Comparison of ENCODE assay signal across 21 cellular contexts in the genomic region with DNA sequence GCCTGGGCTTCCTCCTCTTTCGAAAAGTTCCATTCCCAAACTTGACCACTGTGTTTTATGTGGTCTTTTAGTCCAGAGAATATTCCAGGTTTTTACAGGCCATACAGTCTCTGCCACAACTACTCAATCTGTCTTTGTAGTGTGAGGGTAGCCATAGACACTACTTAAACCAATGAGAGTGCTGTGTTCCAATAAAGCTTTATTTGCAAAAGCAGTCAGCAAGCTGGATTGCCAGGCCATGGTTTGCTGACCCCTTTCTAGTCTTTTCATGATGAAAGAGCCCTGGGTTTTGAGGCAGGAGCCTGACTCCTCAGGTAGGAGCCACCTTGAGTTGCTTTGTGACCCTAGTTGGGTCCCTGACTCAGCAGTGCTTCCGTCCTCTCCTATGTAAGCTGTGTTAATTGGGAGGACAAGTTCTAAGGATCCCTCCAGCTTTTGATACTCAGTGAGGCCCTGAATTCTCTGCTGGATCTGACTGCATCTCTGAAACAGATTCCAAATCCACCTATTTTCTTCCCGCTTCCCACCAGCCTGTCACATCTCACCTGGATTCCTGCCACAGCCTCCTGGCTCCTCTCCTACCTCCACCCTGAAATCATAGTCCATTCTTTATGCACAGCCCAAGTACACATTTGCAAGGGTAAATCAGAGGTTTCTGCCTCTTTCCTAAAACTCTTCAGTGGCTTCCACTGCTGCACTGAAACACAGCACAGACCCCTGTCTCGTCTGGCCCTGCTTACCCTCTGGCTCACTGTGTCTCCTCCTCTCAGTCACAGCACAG. TPM values are rescaled to one million over a fixed set of nuclear protein-coding genes. Genes with fewer than 3 reads are reported as not detected.
A peak's percentile ranks its signal among the peaks of the same experiment; 100 is the strongest.
DNase-seq lines count a peak whose midpoint lies in the region; ATAC-seq, FAIRE-seq and TF ChIP-seq lines count a peak whose summit lies in the region.
"Had no signal": no experiment of that assay in that cellular context is flagged by ENCODE, and none has a peak within 500 bp of the region (broad histone marks: within the 10 kb centered on the region; RNA-seq: fewer than 3 reads in every experiment).

No MANE protein-coding gene starts in this region.

- H3K4me3 Mint-ChIP-seq in T-helper 2 cell treated with Interferon-gamma antibody and Interleukin-4, amounts not matched to agents 5 μg/mL and 100 μg/mL, for 36 hours: peak overlapping the region; percentile 72
- H3K4me3 Mint-ChIP-seq in H9: no peak overlapping the region
- peak overlapping the region in 4 of 10 donors; percentile 42 to 84 (median 74) for H3K4me3 Mint-ChIP-seq in naive thymus-derived CD8-positive, alpha-beta T cell

- H2AK5ac ChIP-seq in H9 (ENCODE audit: insufficient read length, low read length): no peak overlapping the region

- H2BK20ac ChIP-seq in H9 (ENCODE audit: low read depth, low read length, poor library complexity, severe bottlenecking): no peak overlapping the region

- H4K20me1 ChIP-seq in H9 (ENCODE audit: control insufficient read depth, insufficient read depth, insufficient read length) (no peaks in the 10 kb centered on the region), GM12878 (ENCODE audit: control insufficient read depth, insufficient read depth) (no peaks in the 10 kb centered on the region)

- H3K23ac ChIP-seq in H9 (ENCODE audit: insufficient read length, low read depth, low read length): no peak overlapping the region

- H2BK12ac ChIP-seq in H9 (ENCODE audit: insufficient read length, low read depth, low read length): no peak overlapping the region

- H3K79me2 ChIP-seq in H9 (ENCODE audit: insufficient read depth, low read length): no peaks in the 10 kb centered on the region
- peaks cover 48% of the 10 kb centered on the region for H3K79me2 ChIP-seq in GM12878 (ENCODE audit: control insufficient read depth, insufficient read depth, low read length)

- no peaks in the 10 kb centered on the region for H3K27me3 ChIP-seq in H9 (ENCODE audit: insufficient read depth, low read length)
- no peaks in the 10 kb centered on the region for H3K27me3 ChIP-seq in GM12878 (replicated peaks in 1 of 2; ENCODE audit: control insufficient read depth in 2 of 2, insufficient read depth in 2 of 2, low read length in 1 of 2)
- H3K27me3 ChIP-seq: BLaER1 treated with 17β-estradiol and CSF1 and Interleukin-3, amounts not matched to agents 10 nM and 100 nM had no signal

- no peak overlapping the region for H2BK15ac ChIP-seq in H9 (ENCODE audit: low read depth, low read length)

- TF ChIP-seq EP300 in GM12878 (IDR thresholded peaks at IDR 0.05; ENCODE audit: borderline replicate concordance in 1 of 2, control insufficient read depth in 1 of 2, low read depth in 2 of 2, low read length in 2 of 2): no peak

- no peak overlapping the region for H3T11ph ChIP-seq in H9 (ENCODE audit: low read length)

- H3K14ac ChIP-seq in H9 (ENCODE audit: insufficient read depth, low read length): no peak overlapping the region

- no CpG with 5 or more reads among the region's 4 CpGs for WGBS in H9 (ENCODE audit: extremely low coverage, insufficient read length, low lambda C conversion rate)
- 88% methylated on average over 4 of the region's 4 CpGs for WGBS in GM12878 (ENCODE audit: insufficient coverage, insufficient replicate concordance, low lambda C conversion rate, missing lambda C conversion rate)

- H3K36me3 Mint-ChIP-seq in T-helper 2 cell treated with Interferon-gamma antibody and Interleukin-4, amounts not matched to agents 5 μg/mL and 100 μg/mL, for 36 hours (ENCODE audit: low read depth): peaks cover 37% of the 10 kb centered on the region
- peaks cover 0 to 4% (median 2%) of the 10 kb centered on the region in 3 experiments; a peak in 2 of 7 replicates for H3K36me3 Mint-ChIP-seq in H9 (ENCODE audit: insufficient read depth in 1 of 3, low read depth in 3 of 3)
- H3K36me3 Mint-ChIP-seq in naive thymus-derived CD8-positive, alpha-beta T cell: peaks cover 5 to 13% (median 6%) of the 10 kb centered on the region in 3 donors

- H3K4me2 ChIP-seq in H9 (ENCODE audit: insufficient read depth, insufficient read length, low read length) (no peak overlapping the region), GM12878 (ENCODE audit: control insufficient read depth, insufficient read depth) (peak overlapping the region; percentile 81)

- no peaks in the 10 kb centered on the region for H3K27me3 Mint-ChIP-seq in T-helper 2 cell treated with Interferon-gamma antibody and Interleukin-4, amounts not matched to agents 5 μg/mL and 100 μg/mL, for 36 hours (ENCODE audit: low read depth)
- no peaks in the 10 kb centered on the region for H3K27me3 Mint-ChIP-seq in H9 (ENCODE audit: low read depth)
- H3K27me3 Mint-ChIP-seq in naive thymus-derived CD8-positive, alpha-beta T cell: no peaks in the 10 kb centered on the region
- H3K27me3 Mint-ChIP-seq: activated naive CD4-positive, alpha-beta T cell treated with anti-CD3 and anti-CD28 coated beads, Interleukin-2, amount 10 ng/mL, durations not matched to agents 7 days and 5 days; memory B cell had no signal

- no peak for TF ChIP-seq RAD21 in GM12878 (IDR thresholded peaks at IDR 0.05; ENCODE audit: insufficient read depth, low read depth, low read length)

- no peaks in the 10 kb centered on the region for H3K23me2 ChIP-seq in H9 (ENCODE audit: insufficient read length, low read depth, low read length, poor library complexity, severe bottlenecking)

- H3K9me3 ChIP-seq in H9 (ENCODE audit: control insufficient read depth, low read depth, low read length) (no peaks in the 10 kb centered on the region), GM12878 (replicated peaks; ENCODE audit: control insufficient read depth, insufficient read depth, low read length) (no peaks in the 10 kb centered on the region; the same call in 2 of the 3 replicates)
- H3K9me3 ChIP-seq: HAP-1, psoas muscle had no signal

- TF ChIP-seq CTCF in H9 (conservative IDR thresholded peaks at IDR 0.05) (no peak), GM12878 (IDR thresholded peaks at IDR 0.05 in 2 of 3, conservative IDR thresholded peaks at IDR 0.05 in 1 of 3; ENCODE audit: control insufficient read depth in 2 of 3, extremely low read depth in 1 of 3, insufficient read depth in 1 of 3, low read depth in 3 of 3, low read length in 3 of 3) (no peak)

- H3K4ac ChIP-seq in H9 (ENCODE audit: low read depth, low read length): no peak overlapping the region

- H3K36me3 ChIP-seq in GM12878 (ENCODE audit: control insufficient read depth in 2 of 2, insufficient read depth in 2 of 2, low read length in 1 of 2): peaks cover 1 to 15% of the 10 kb centered on the region in 2 experiments; a peak in 2 of 4 replicates
- H3K36me3 ChIP-seq: HAP-1 had no signal

- no peak overlapping the region for H3K4me3 ChIP-seq in GM12878
- H3K4me3 ChIP-seq: BLaER1 treated with 17β-estradiol and CSF1 and Interleukin-3, amounts not matched to agents 10 nM and 100 nM; HAP-1; psoas muscle had no signal

- intact Hi-C loops in GM12878 (cut with micrococcal nuclease; ENCODE audit: unreplicated experiment): no loop called here

- H2BK5ac ChIP-seq in H9 (ENCODE audit: insufficient read length, low read length): no peak overlapping the region

- no peaks in the 10 kb centered on the region for H3K9me3 Mint-ChIP-seq in T-helper 2 cell treated with Interferon-gamma antibody and Interleukin-4, amounts not matched to agents 5 μg/mL and 100 μg/mL, for 36 hours
- no peaks in the 10 kb centered on the region for H3K9me3 Mint-ChIP-seq in H9
- H3K9me3 Mint-ChIP-seq in naive thymus-derived CD8-positive, alpha-beta T cell: peaks cover 0 to 6% (median 0%) of the 10 kb centered on the region in 9 donors
- H3K9me3 Mint-ChIP-seq: activated naive CD4-positive, alpha-beta T cell treated with anti-CD3 and anti-CD28 coated beads, Interleukin-2, amount 10 ng/mL, durations not matched to agents 7 days and 5 days had no signal

- H3K18ac ChIP-seq in H9 (ENCODE audit: insufficient read length, low read depth, low read length): no peak overlapping the region

- BruUV-seq in GM12878 (replicated peaks; lab: Mats Ljungman, UMichigan): no TSS peak

- DNase-seq in T-helper 2 cell treated with Interferon-gamma antibody and Interleukin-4, amounts not matched to agents 5 μg/mL and 100 μg/mL, for 36 hours (ENCODE audit: low spot score): no peak
- no peak for DNase-seq in T-helper 2 cell
- no peak for DNase-seq in H9
- DNase-seq in GM12878 (ENCODE audit: low read depth, low spot score): no peak
- DNase-seq in naive thymus-derived CD8-positive, alpha-beta T cell: no peak
- DNase-seq in DMS153 treated with DMSO at 0.1 percent for 48 hours (lab: John Stamatoyannopoulos, UW; ENCODE audit: unreplicated experiment): no peak
- DNase-seq in NCI-H1436 (lab: John Stamatoyannopoulos, UW): no peak
- DNase-seq: activated CD8-positive, alpha-beta memory T cell treated with anti-CD3 and anti-CD28 coated beads, Interleukin-2, amount 50 U/mL, for 4 hours; activated naive CD4-positive, alpha-beta T cell treated with anti-CD3 and anti-CD28 coated beads, Interleukin-2, amount 10 ng/mL, durations not matched to agents 7 days and 5 days; DMS153; foreskin melanocyte; GF-D8; kidney; psoas muscle; small intestine; stimulated activated CD4-positive, alpha-beta T cell treated with anti-CD3 and anti-CD28 coated beads, Interleukin-2, amount 100 ng/mL, for 48 hours had no signal

- no peak overlapping the region for H2BK120ac ChIP-seq in H9 (ENCODE audit: low read depth, low read length, poor library complexity, severe bottlenecking)

- no peak overlapping the region for H3K27ac ChIP-seq in H9 (ENCODE audit: insufficient read length, low read depth, low read length)
- peak overlapping the region; percentile 86; the same call in 1 of the 2 replicates for H3K27ac ChIP-seq in GM12878 (ENCODE audit: control insufficient read depth, insufficient read depth)
- H3K27ac ChIP-seq: BLaER1 treated with 17β-estradiol and CSF1 and Interleukin-3, amounts not matched to agents 10 nM and 100 nM; psoas muscle had no signal

- in situ Hi-C loops in GM12878 (cut with MboI): no loop called here

- no peak overlapping the region for H2AFZ ChIP-seq in H9 (ENCODE audit: low read length)
- H2AFZ ChIP-seq in GM12878 (ENCODE audit: control insufficient read depth, low read depth, low read length): no peak overlapping the region

- RAD21 ChIA-PET in GM12878 (lab: Charles Lee; ENCODE audit: unreplicated experiment): no interaction called here

- H3K9ac ChIP-seq in H9 (ENCODE audit: extremely low read depth, insufficient read length, low read length): no peak overlapping the region
- H3K9ac ChIP-seq in GM12878 (ENCODE audit: control insufficient read depth, insufficient read depth, low read length): no peak overlapping the region
- H3K9ac ChIP-seq: BLaER1 treated with 17β-estradiol and CSF1 and Interleukin-3, amounts not matched to agents 10 nM and 100 nM had no signal

- no peak for TF ChIP-seq POLR2A in GM12878 (IDR thresholded peaks at IDR 0.05; ENCODE audit: low read depth, low read length)

- ATAC-seq in GM12878 (no peak), HG02678 (IDR thresholded peaks at IDR 0.05; ENCODE audit: unreplicated experiment) (no peak)
- no peak for ATAC-seq in naive thymus-derived CD8-positive, alpha-beta T cell
- ATAC-seq: psoas muscle had no signal

- FAIRE-seq in GM12878 (lab: Jason Lieb, UNC): no peak
- FAIRE-seq: GM12892, kidney, small intestine had no signal

- POLR2A ChIA-PET in GM12878 (lab: Charles Lee): interaction anchor here (5.6 kb wide), 1 partner anchor 13 kb away, joined by 51 read pairs; a partner anchor contains a TSS
- POLR2A ChIA-PET in naive thymus-derived CD8-positive, alpha-beta T cell (lab: Charles Lee): interaction anchor here (8.3 kb wide), 1 partner anchor 13 kb away, joined by 66 read pairs; a partner anchor contains a TSS

- SMC1A ChIA-PET in GM12878 (lab: Charles Lee; ENCODE audit: uncharacterized antibody, unreplicated experiment): interaction anchor here (1.6 to 4.5 kb wide), 4 partner anchors 9 to 32 kb away, joined by 5 to 28 read pairs (median 8); no protein-coding TSS in a partner anchor

- no peak overlapping the region for H4K8ac ChIP-seq in H9 (replicated peaks; ENCODE audit: insufficient read length, low read depth, low read length)

- H3K4me1 Mint-ChIP-seq in T-helper 2 cell treated with Interferon-gamma antibody and Interleukin-4, amounts not matched to agents 5 μg/mL and 100 μg/mL, for 36 hours (ENCODE audit: low read depth): peaks cover 34% of the 10 kb centered on the region
- peaks cover 19 to 25% of the 10 kb centered on the region in 2 experiments for H3K4me1 Mint-ChIP-seq in H9
- peaks cover 38 to 92% (median 74%) of the 10 kb centered on the region in 4 donors for H3K4me1 Mint-ChIP-seq in naive thymus-derived CD8-positive, alpha-beta T cell

- no peaks in the 10 kb centered on the region for H3K79me1 ChIP-seq in H9 (ENCODE audit: insufficient read depth, low read depth, low read length, poor library complexity, severe bottlenecking)

- H3K4me1 ChIP-seq in H9 (ENCODE audit: insufficient read depth, low read length): no peaks in the 10 kb centered on the region
- H3K4me1 ChIP-seq in GM12878 (ENCODE audit: control insufficient read depth, insufficient read depth, low read length): peaks cover 37% of the 10 kb centered on the region

- no peak overlapping the region for H4K5ac ChIP-seq in H9 (ENCODE audit: insufficient read length, low read depth, low read length)

- CTCF ChIA-PET in GM12878 (lab: Yijun Ruan, JAX): interaction anchor here (0.6 to 3.4 kb wide), 4 partner anchors 12 to 578 kb away, joined by 4 to 23 read pairs (median 6); a partner anchor contains a TSS

- H3K27ac Mint-ChIP-seq in T-helper 2 cell treated with Interferon-gamma antibody and Interleukin-4, amounts not matched to agents 5 μg/mL and 100 μg/mL, for 36 hours: peak overlapping the region; percentile 85
- H3K27ac Mint-ChIP-seq in H9: peak overlapping the region in 2 of 3 experiments; percentile 16 to 19; a peak in 2 of 7 replicates
- peak overlapping the region in 8 of 10 donors; percentile 15 to 96 (median 94) for H3K27ac Mint-ChIP-seq in naive thymus-derived CD8-positive, alpha-beta T cell

- H4K91ac ChIP-seq in H9 (ENCODE audit: insufficient read length, low read depth, low read length): no peak overlapping the region

- no peak overlapping the region for H3K56ac ChIP-seq in H9 (ENCODE audit: insufficient read length, low read depth, low read length)

RNA-seq across cellular contexts. Expression of a gene that starts 13.5 kb away (rescaled TPM):
- 15.3 and 15.4 TPM in 2 replicates for total RNA-seq in H9 (2021)
- total RNA-seq in GM12878 (2013; cell fraction: nucleolus; rRNA removed): 33.0 and 34.5 TPM in 2 replicates
- total RNA-seq in GM12878 (2014; rRNA removed): 18.1 and 18.6 TPM in 2 replicates
- 15.3 and 15.5 TPM in 2 replicates for total RNA-seq in GM12878 (2014; rRNA removed; fragmentation: Illumina TruSeq; extraction: Trizol)
- 26.0 and 27.9 TPM in 2 replicates for total RNA-seq in GM12878 (2021)
- 14.5 TPM for polyA plus RNA-seq in GM12878 (2011; ENCODE audit: low read depth)
- 21.2 and 27.6 TPM in 2 replicates for polyA plus RNA-seq in GM12878 (2011; rRNA removed)
- 13.9 and 16.9 TPM in 2 replicates for polyA plus RNA-seq in GM12878 (2011; cell fraction: cytosol; rRNA removed)
- polyA plus RNA-seq in GM12878 (2011; cell fraction: nucleus; rRNA removed): 19.5 and 23.5 TPM in 2 replicates
- polyA plus RNA-seq in GM12878 (2012): 18.7 and 18.9 TPM in 2 replicates
- polyA plus RNA-seq in GM12878 (2014; fragmentation: Illumina TruSeq; extraction: Trizol): 24.9 and 35.4 TPM in 2 replicates
- polyA plus RNA-seq in GM12878 (2014; fragmentation: Nextera tagmentation; extraction: Ambion mirVana): 1 to 10 TPM; 4.5 to 4.8 TPM
- polyA plus RNA-seq in GM12878 (2014; rRNA removed): 14.9 and 15.7 TPM in 2 replicates
- polyA plus RNA-seq in GM12878 (2016; fragmentation: Nextera tagmentation; extraction: Ambion mirVana): 10 to 100 TPM in 1 of 2 experiments, 1 to 10 TPM in 1; 3.9 to 11.5 TPM
- polyA minus RNA-seq in GM12878 (2011; rRNA and poly(A)+ RNA removed): 41.3 and 55.4 TPM in 2 replicates
- 6.8 and 8.8 TPM in 2 replicates for polyA minus RNA-seq in GM12878 (2011; cell fraction: cytosol; rRNA and poly(A)+ RNA removed)
- 10.9 and 19.5 TPM in 2 replicates for polyA minus RNA-seq in GM12878 (2011; cell fraction: nucleus; rRNA and poly(A)+ RNA removed)
- total RNA-seq in naive thymus-derived CD8-positive, alpha-beta T cell: 10 to 100 TPM; 46.7 to 51.1 TPM
- polyA plus RNA-seq in naive thymus-derived CD8-positive, alpha-beta T cell: 10 to 100 TPM in 1 of 3 donors, 1 to 10 TPM in 2; 6.9 to 15.8 (median 9.1) TPM

Comparison
In these comparisons a context has a peak if more than half of its experiments do, and no peak if none do; other contexts are left out.
1. H3K27ac Mint-ChIP-seq: peak in every context shown above with its lines; median percentile 94 in naive thymus-derived CD8-positive, alpha-beta T cell; 85 in T-helper 2 cell treated with Interferon-gamma antibody and Interleukin-4, amounts not matched to agents 5 μg/mL and 100 μg/mL, for 36 hours; 18 in H9.